22 cellular contexts compared by ENCODE assay signal in the genomic region with DNA sequence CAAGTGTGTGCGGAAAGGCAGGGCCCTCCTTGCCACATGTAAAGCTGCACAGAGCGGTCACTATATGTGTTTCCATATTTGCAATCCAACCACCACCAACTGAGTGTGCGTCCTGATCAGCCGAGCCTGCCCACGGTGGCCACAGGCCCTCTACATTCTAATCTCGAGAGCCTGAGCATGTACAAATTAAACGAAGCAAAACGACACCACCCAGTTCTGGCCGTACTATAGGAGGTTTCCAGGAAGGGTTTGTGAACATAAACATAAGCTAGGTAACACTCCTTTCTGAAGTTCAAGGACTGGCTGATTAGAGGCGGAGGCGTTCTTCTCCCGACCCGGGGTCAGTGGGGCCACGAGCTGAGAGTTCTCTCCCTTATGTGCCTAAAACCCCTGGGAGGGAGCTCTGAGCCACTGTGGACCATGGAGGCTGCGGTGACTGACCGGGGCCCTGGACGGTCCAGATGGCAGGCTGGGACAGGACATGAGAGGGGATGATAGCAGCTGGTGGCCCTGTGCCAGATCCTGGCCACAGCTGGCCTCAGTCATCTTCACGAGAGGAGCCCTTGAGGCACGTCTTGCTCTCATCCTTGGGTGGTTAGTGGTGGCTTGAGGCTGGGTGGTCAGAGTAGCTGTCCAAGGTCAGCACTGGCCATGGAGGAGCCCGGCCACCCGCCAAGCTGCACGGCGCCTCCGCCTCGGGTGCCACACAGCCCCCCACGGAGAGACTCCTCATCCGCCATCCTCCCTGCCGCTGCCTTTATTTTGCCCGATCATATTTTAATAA. TPM values are rescaled to one million over a fixed set of nuclear protein-coding genes. Genes with fewer than 3 reads are reported as not detected.
DNase-seq lines count a peak whose midpoint lies in the region; ATAC-seq and TF ChIP-seq lines count a peak whose summit lies in the region.
"Had no signal": no experiment of that assay in that cellular context is flagged by ENCODE, and none has a peak within 500 bp of the region (broad histone marks: within the 10 kb centered on the region; RNA-seq: fewer than 3 reads in every experiment).

No MANE protein-coding gene starts in this region.

- H2BK5ac ChIP-seq in neuronal stem cell (ENCODE audit: low read length): no peak overlapping the region

- H3K4me1 Mint-ChIP-seq in endodermal cell (no peaks in the 10 kb centered on the region), type B pancreatic cell (ENCODE audit: unreplicated experiment) (no peaks in the 10 kb centered on the region), mesothelial cell of epicardium (no peaks in the 10 kb centered on the region)

- H3K9me3 Mint-ChIP-seq in endodermal cell: no peaks in the 10 kb centered on the region
- H3K9me3 Mint-ChIP-seq in type B pancreatic cell: no peaks in the 10 kb centered on the region
- no peaks in the 10 kb centered on the region for H3K9me3 Mint-ChIP-seq in mesothelial cell of epicardium
- H3K9me3 Mint-ChIP-seq: central memory CD8-positive, alpha-beta T cell had no signal

- intact Hi-C loops in left ventricle myocardium superior (cut with micrococcal nuclease): no loop called here

- no peaks in the 10 kb centered on the region for H3K9me3 ChIP-seq in right atrium auricular region
- no peaks in the 10 kb centered on the region for H3K9me3 ChIP-seq in endodermal cell (ENCODE audit: control insufficient read depth, low read length)
- H3K9me3 ChIP-seq in neuronal stem cell (replicated peaks in 1 of 2; ENCODE audit: control insufficient read depth in 2 of 2, insufficient read depth in 1 of 2, low read depth in 1 of 2, low read length in 2 of 2): peaks cover 0 to 3% of the 10 kb centered on the region in 2 donors
- H3K9me3 ChIP-seq: BLaER1 treated with 17β-estradiol and CSF1 and Interleukin-3, amounts not matched to agents 10 nM and 100 nM; pancreas had no signal

- no peak overlapping the region for H4K8ac ChIP-seq in neuronal stem cell (ENCODE audit: low read depth, low read length)

- no peak overlapping the region for H3K4me2 ChIP-seq in neuronal stem cell (ENCODE audit: insufficient read depth, low read length, poor library complexity, severe bottlenecking)
- H3K4me2 ChIP-seq: BLaER1 treated with 17β-estradiol and CSF1 and Interleukin-3, amounts not matched to agents 10 nM and 100 nM had no signal

- no peaks in the 10 kb centered on the region for H3K79me1 ChIP-seq in neuronal stem cell (ENCODE audit: low read depth, low read length)

- H3K4me1 ChIP-seq in right atrium auricular region: no peaks in the 10 kb centered on the region
- H3K4me1 ChIP-seq in endodermal cell (ENCODE audit: control insufficient read depth, insufficient read depth, low read length): no peaks in the 10 kb centered on the region
- H3K4me1 ChIP-seq in neuronal stem cell (ENCODE audit: control insufficient read depth in 2 of 2, insufficient read depth in 1 of 2, low read depth in 1 of 2, low read length in 2 of 2): peaks cover 0 to 2% of the 10 kb centered on the region in 2 donors
- H3K4me1 ChIP-seq: pancreas had no signal

- peak overlapping the region; percentile 77 for H3K23ac ChIP-seq in neuronal stem cell (ENCODE audit: low read depth, low read length, poor library complexity)

- peak; percentile 8 for ATAC-seq in left ventricle myocardium superior
- ATAC-seq: esophagus mucosa, left lobe of liver, pancreas had no signal

- H3K9ac ChIP-seq in endodermal cell (ENCODE audit: extremely low read depth, low read length, poor library complexity, severe bottlenecking) (no peak overlapping the region), neuronal stem cell (ENCODE audit: low read depth, low read length, poor library complexity) (no peak overlapping the region)
- H3K9ac ChIP-seq: BLaER1 treated with 17β-estradiol and CSF1 and Interleukin-3, amounts not matched to agents 10 nM and 100 nM had no signal

- no peak overlapping the region for H3K4ac ChIP-seq in neuronal stem cell (ENCODE audit: low read length)

- H4K91ac ChIP-seq in neuronal stem cell (ENCODE audit: low read depth, low read length, poor library complexity): no peak overlapping the region

- peak overlapping the region; percentile 77 for H2AK5ac ChIP-seq in neuronal stem cell (ENCODE audit: low read depth, low read length)

- H3K18ac ChIP-seq in neuronal stem cell (ENCODE audit: low read length): no peak overlapping the region

- H3K36me3 ChIP-seq in right atrium auricular region: peaks cover 45% of the 10 kb centered on the region
- peaks cover 24% of the 10 kb centered on the region for H3K36me3 ChIP-seq in endodermal cell (ENCODE audit: control insufficient read depth, insufficient read depth, low read length)
- peaks cover 0 to 35% of the 10 kb centered on the region in 2 donors for H3K36me3 ChIP-seq in neuronal stem cell (replicated peaks in 1 of 2; ENCODE audit: control insufficient read depth in 2 of 2, insufficient read depth in 2 of 2, low read length in 2 of 2)

- no peak overlapping the region for H2BK12ac ChIP-seq in neuronal stem cell (ENCODE audit: low read length)

- H3K27me3 ChIP-seq in right atrium auricular region: no peaks in the 10 kb centered on the region
- no peaks in the 10 kb centered on the region for H3K27me3 ChIP-seq in endodermal cell (ENCODE audit: control insufficient read depth, insufficient read depth, low read length, poor library complexity, severe bottlenecking)
- no peaks in the 10 kb centered on the region for H3K27me3 ChIP-seq in neuronal stem cell (ENCODE audit: control insufficient read depth in 3 of 3, insufficient read depth in 3 of 3, low read depth in 1 of 3, low read length in 3 of 3)
- H3K27me3 ChIP-seq: BLaER1 treated with 17β-estradiol and CSF1 and Interleukin-3, amounts not matched to agents 10 nM and 100 nM; pancreas had no signal

- DNase-seq in left ventricle myocardium superior (no peak), right atrium auricular region (ENCODE audit: low spot score) (no peak), endodermal cell (no peak), neuronal stem cell (ENCODE audit: low spot score) (no peak), type B pancreatic cell (ENCODE audit: extremely low spot score, unreplicated experiment) (no peak), putamen (ENCODE audit: low spot score) (no peak), mesothelial cell of epicardium (ENCODE audit: low spot score in 2 of 2, unreplicated experiment in 2 of 2) (no peak)
- DNase-seq in stimulated activated CD4-positive, alpha-beta T cell treated with anti-CD3 and anti-CD28 coated beads, Interleukin-4, amount 100 ng/mL, for 24 hours: no peak
- DNase-seq: activated naive CD4-positive, alpha-beta T cell treated with Interleukin-2 at 50 U/mL for 16 hours; activated T-cell treated with anti-CD3 and anti-CD28 coated beads for 4 hours; aorta; H9; NCI-H1694 treated with DMSO at 0.1 percent for 48 hours; NCI-H226; NK-92 treated with Interleukin-12 subunit alpha and Interleukin-12 subunit beta, amount 100 ng/mL, for 24 hours; pancreas; small intestine; stimulated activated CD4-positive, alpha-beta T cell treated with anti-CD3 and anti-CD28 coated beads, Interleukin-4, amount 100 ng/mL, for 1 hour had no signal

- H3K27me3 Mint-ChIP-seq in endodermal cell (ENCODE audit: insufficient read depth) (no peaks in the 10 kb centered on the region), type B pancreatic cell (no peaks in the 10 kb centered on the region), mesothelial cell of epicardium (ENCODE audit: low read depth) (no peaks in the 10 kb centered on the region)
- H3K27me3 Mint-ChIP-seq: central memory CD8-positive, alpha-beta T cell had no signal

- no peak overlapping the region for H2BK120ac ChIP-seq in neuronal stem cell (ENCODE audit: low read depth, low read length)

- H3K36me3 Mint-ChIP-seq in endodermal cell (ENCODE audit: low read depth): peaks cover 42% of the 10 kb centered on the region
- no peaks in the 10 kb centered on the region for H3K36me3 Mint-ChIP-seq in type B pancreatic cell
- peaks cover 4% of the 10 kb centered on the region for H3K36me3 Mint-ChIP-seq in mesothelial cell of epicardium

- 95 to 97% methylated on average over 27 to 29 of the region's 29 CpGs for WGBS in endodermal cell (ENCODE audit: insufficient coverage in 1 of 2, insufficient read length in 1 of 2), 2 experiments
- WGBS in neuronal stem cell (ENCODE audit: extremely low coverage in 2 of 2, insufficient read length in 2 of 2, insufficient replicate concordance in 1 of 2), 2 donors: no CpG with 5 or more reads among the region's 29 CpGs

- H3K27ac Mint-ChIP-seq in endodermal cell (no peak overlapping the region), type B pancreatic cell (peak overlapping the region; percentile 4), mesothelial cell of epicardium (no peak overlapping the region)

- TF ChIP-seq CTCF in right atrium auricular region (IDR thresholded peaks at IDR 0.05): no peak
- no peak for TF ChIP-seq CTCF in endodermal cell (conservative IDR thresholded peaks at IDR 0.05)
- TF ChIP-seq CTCF in type B pancreatic cell (conservative IDR thresholded peaks at IDR 0.05): no peak
- TF ChIP-seq CTCF in mesothelial cell of epicardium (IDR thresholded peaks at IDR 0.05; ENCODE audit: unreplicated experiment): no peak

- no peak overlapping the region for H3K4me3 Mint-ChIP-seq in endodermal cell
- no peak overlapping the region for H3K4me3 Mint-ChIP-seq in type B pancreatic cell
- H3K4me3 Mint-ChIP-seq in mesothelial cell of epicardium: no peak overlapping the region
- H3K4me3 Mint-ChIP-seq: central memory CD8-positive, alpha-beta T cell; H9 had no signal

- H2BK15ac ChIP-seq in neuronal stem cell (ENCODE audit: low read length): no peak overlapping the region

- H3K14ac ChIP-seq in neuronal stem cell (ENCODE audit: low read length): no peak overlapping the region

- H3K27ac ChIP-seq in right atrium auricular region: no peak overlapping the region
- H3K27ac ChIP-seq in endodermal cell (ENCODE audit: low read depth, low read length): peak overlapping the region; percentile 36
- H3K27ac ChIP-seq in neuronal stem cell (replicated peaks; ENCODE audit: low read length): no peak overlapping the region
- H3K27ac ChIP-seq: BLaER1 treated with 17β-estradiol and CSF1 and Interleukin-3, amounts not matched to agents 10 nM and 100 nM; pancreas had no signal

- no peak overlapping the region for H2AFZ ChIP-seq in neuronal stem cell (ENCODE audit: low read length)

- H3K4me3 ChIP-seq in right atrium auricular region: no peak overlapping the region
- no peak overlapping the region for H3K4me3 ChIP-seq in endodermal cell (ENCODE audit: low read length)
- no peak overlapping the region for H3K4me3 ChIP-seq in neuronal stem cell (ENCODE audit: low read length in 2 of 2)
- H3K4me3 ChIP-seq: BLaER1 treated with 17β-estradiol and CSF1 and Interleukin-3, amounts not matched to agents 10 nM and 100 nM; pancreas had no signal

RNA-seq across cellular contexts. Expression of a gene that starts 39.1 kb away (rescaled TPM):
- total RNA-seq in left ventricle myocardium superior (17.5 TPM), right atrium auricular region (10 to 100 TPM; 18.2 to 19.7 TPM), endodermal cell (10 to 100 TPM; 36.8 to 40.1 TPM), type B pancreatic cell (ENCODE audit: low replicate concordance) (33.7 and 37.0 TPM in 2 replicates), mesothelial cell of epicardium (28.4 to 34.5 TPM (median 32.1 TPM) in 3 replicates)
- polyA plus RNA-seq in endodermal cell (2013, experiment 1 of 2): 18.6 TPM
- 18.9 TPM for polyA plus RNA-seq in endodermal cell (2013, experiment 2 of 2)
- 11.6 TPM for polyA plus RNA-seq in neuronal stem cell (2013, experiment 1 of 2)
- 12.2 TPM for polyA plus RNA-seq in neuronal stem cell (2013, experiment 2 of 2)
